ENCODE assay signal across 13 cellular contexts in genomic region chr10:48577158-48577557, GRCh38. TPM values are rescaled to one million over a fixed set of nuclear protein-coding genes. Genes with fewer than 3 reads are reported as not detected.
DNase-seq lines count a peak whose midpoint lies in the region; ATAC-seq and TF ChIP-seq lines count a peak whose summit lies in the region.
"Had no signal": no experiment of that assay in that cellular context is flagged by ENCODE, and none has a peak within 500 bp of the region (broad histone marks: within the 10 kb centered on the region; RNA-seq: fewer than 3 reads in every experiment).

No MANE protein-coding gene starts in this region.

- no peak overlapping the region for H3K4me3 Mint-ChIP-seq in stimulated activated naive CD8-positive, alpha-beta T cell treated with anti-CD3 and anti-CD28 coated beads, Interleukin-15, Interleukin-2, amounts not matched to agents 100 ng/mL and 50 ng/mL, for 24 hours
- H3K4me3 Mint-ChIP-seq in stimulated activated naive CD8-positive, alpha-beta T cell treated with anti-CD3 and anti-CD28 coated beads, Interleukin-15, amount 100 ng/mL, for 72 hours = no peak overlapping the region
- no peak overlapping the region for H3K4me3 Mint-ChIP-seq in activated CD4-positive, alpha-beta T cell treated with anti-CD3 and anti-CD28 coated beads for 36 hours
- H3K4me3 Mint-ChIP-seq: activated CD8-positive, alpha-beta T cell treated with anti-CD3 and anti-CD28 coated beads for 36 hours; activated naive CD8-positive, alpha-beta T cell treated with anti-CD3 and anti-CD28 coated beads, Interleukin-2, amount 10 ng/mL, durations not matched to agents 7 days and 5 days had no signal

- H3K4me2 ChIP-seq in OCI-LY3 (ENCODE audit: low read length) = peak overlapping the region; percentile 65

- 0 out of 2 replicates have a peak overlapping the region, but pooled peaks have one; percentile 46 for H2AFZ ChIP-seq in OCI-LY3 (ENCODE audit: low read depth, low read length)

- H3K9ac ChIP-seq in OCI-LY3 (ENCODE audit: low read length) = peak overlapping the region; percentile 42; the same call in 1 of the 2 replicates

- H4K20me1 ChIP-seq in OCI-LY3 (ENCODE audit: insufficient read depth, low read length) = no peaks in the 10 kb centered on the region

- CTCF ChIA-PET in activated CD4-positive, alpha-beta T cell treated with anti-CD3 and anti-CD28 coated beads for 36 hours (lab: Charles Lee) = no interaction called here

- H3K27me3 ChIP-seq in OCI-LY3 (ENCODE audit: low read depth, low read length) (0 out of 2 replicates have a peak, but pooled peaks cover 6% of the 10 kb centered on the region), heart left ventricle (no peaks in the 10 kb centered on the region)

- H3K36me3 ChIP-seq in OCI-LY3 (replicated peaks; ENCODE audit: low read depth, low read length) (no peaks in the 10 kb centered on the region), heart left ventricle (peaks cover 0 to 8% (median 0%) of the 10 kb centered on the region in 9 donors)

- DNase-seq in stimulated activated naive CD8-positive, alpha-beta T cell treated with anti-CD3 and anti-CD28 coated beads, Interleukin-15, amount 100 ng/mL, for 72 hours = no peak
- DNase-seq in heart left ventricle (no peak), NCI-H446 treated with DMSO at 0.1 percent for 48 hours (lab: John Stamatoyannopoulos, UW) (no peak)
- no peak for DNase-seq in activated CD4-positive, alpha-beta T cell treated with anti-CD3 and anti-CD28 coated beads for 36 hours
- no peak for DNase-seq in stimulated activated naive CD4-positive, alpha-beta T cell treated with Interleukin-2 at 50 U/mL for 16 hours (lab: John Stamatoyannopoulos, UW)
- DNase-seq: activated CD8-positive, alpha-beta T cell treated with anti-CD3 and anti-CD28 coated beads for 36 hours; activated naive CD8-positive, alpha-beta T cell treated with anti-CD3 and anti-CD28 coated beads, Interleukin-2, amount 10 ng/mL, durations not matched to agents 7 days and 5 days; NCI-H1092; NCI-H510A treated with DMSO at 0.1 percent for 48 hours had no signal

- peak overlapping the region; percentile 46 for H3K27ac Mint-ChIP-seq in stimulated activated naive CD8-positive, alpha-beta T cell treated with anti-CD3 and anti-CD28 coated beads, Interleukin-15, Interleukin-2, amounts not matched to agents 100 ng/mL and 50 ng/mL, for 24 hours
- H3K27ac Mint-ChIP-seq in stimulated activated naive CD8-positive, alpha-beta T cell treated with anti-CD3 and anti-CD28 coated beads, Interleukin-15, amount 100 ng/mL, for 72 hours = peak overlapping the region in 1 of 2 donors; percentile 19
- no peak overlapping the region for H3K27ac Mint-ChIP-seq in activated CD4-positive, alpha-beta T cell treated with anti-CD3 and anti-CD28 coated beads for 36 hours
- H3K27ac Mint-ChIP-seq: activated CD8-positive, alpha-beta T cell treated with anti-CD3 and anti-CD28 coated beads for 36 hours; activated naive CD8-positive, alpha-beta T cell treated with anti-CD3 and anti-CD28 coated beads, Interleukin-2, amount 10 ng/mL, durations not matched to agents 7 days and 5 days had no signal

- intact Hi-C loops in heart left ventricle (cut with DNase I) = no loop called here
- intact Hi-C loops in activated CD4-positive, alpha-beta T cell treated with anti-CD3 and anti-CD28 coated beads for 36 hours (cut with DNase I, micrococcal nuclease) = no loop called here

- WGBS in heart left ventricle, 4 donors = 74 to 90% (median 81%) methylated on average over 5 of the region's 5 CpGs

- H3K4me1 Mint-ChIP-seq in stimulated activated naive CD8-positive, alpha-beta T cell treated with anti-CD3 and anti-CD28 coated beads, Interleukin-15, Interleukin-2, amounts not matched to agents 100 ng/mL and 50 ng/mL, for 24 hours (ENCODE audit: low read depth) = peaks cover 23% of the 10 kb centered on the region
- H3K4me1 Mint-ChIP-seq in stimulated activated naive CD8-positive, alpha-beta T cell treated with anti-CD3 and anti-CD28 coated beads, Interleukin-15, amount 100 ng/mL, for 72 hours = no peaks in the 10 kb centered on the region
- H3K4me1 Mint-ChIP-seq in activated CD4-positive, alpha-beta T cell treated with anti-CD3 and anti-CD28 coated beads for 36 hours = no peaks in the 10 kb centered on the region
- H3K4me1 Mint-ChIP-seq: activated naive CD8-positive, alpha-beta T cell treated with anti-CD3 and anti-CD28 coated beads, Interleukin-2, amount 10 ng/mL, durations not matched to agents 7 days and 5 days had no signal

- POLR2A ChIA-PET in activated CD4-positive, alpha-beta T cell treated with anti-CD3 and anti-CD28 coated beads for 36 hours (lab: Charles Lee) = no interaction called here

- peak overlapping the region; percentile 73 for H3K27ac ChIP-seq in OCI-LY3 (ENCODE audit: low read length)
- peak overlapping the region in 1 of 12 donors; percentile 77 for H3K27ac ChIP-seq in heart left ventricle
- H3K27ac ChIP-seq: SK-N-MC had no signal

- peaks cover 37% of the 10 kb centered on the region for H3K4me1 ChIP-seq in OCI-LY3 (ENCODE audit: low read length)
- H3K4me1 ChIP-seq in heart left ventricle = peaks cover 0 to 33% (median 6%) of the 10 kb centered on the region in 12 donors

- no peak overlapping the region for H3K4me3 ChIP-seq in OCI-LY3 (ENCODE audit: low read length)
- no peak overlapping the region for H3K4me3 ChIP-seq in heart left ventricle
- H3K4me3 ChIP-seq: SK-N-MC had no signal

- H3K36me3 Mint-ChIP-seq in stimulated activated naive CD8-positive, alpha-beta T cell treated with anti-CD3 and anti-CD28 coated beads, Interleukin-15, Interleukin-2, amounts not matched to agents 100 ng/mL and 50 ng/mL, for 24 hours (ENCODE audit: low read depth) = no peaks in the 10 kb centered on the region
- no peaks in the 10 kb centered on the region for H3K36me3 Mint-ChIP-seq in activated CD4-positive, alpha-beta T cell treated with anti-CD3 and anti-CD28 coated beads for 36 hours (ENCODE audit: low read depth)
- H3K36me3 Mint-ChIP-seq: activated naive CD8-positive, alpha-beta T cell treated with anti-CD3 and anti-CD28 coated beads, Interleukin-2, amount 10 ng/mL, durations not matched to agents 7 days and 5 days had no signal

- no peaks in the 10 kb centered on the region for H3K9me3 Mint-ChIP-seq in stimulated activated naive CD8-positive, alpha-beta T cell treated with anti-CD3 and anti-CD28 coated beads, Interleukin-15, Interleukin-2, amounts not matched to agents 100 ng/mL and 50 ng/mL, for 24 hours
- H3K9me3 Mint-ChIP-seq in stimulated activated naive CD8-positive, alpha-beta T cell treated with anti-CD3 and anti-CD28 coated beads, Interleukin-15, amount 100 ng/mL, for 72 hours = no peaks in the 10 kb centered on the region
- no peaks in the 10 kb centered on the region for H3K9me3 Mint-ChIP-seq in activated CD4-positive, alpha-beta T cell treated with anti-CD3 and anti-CD28 coated beads for 36 hours (ENCODE audit: low read depth)
- H3K9me3 Mint-ChIP-seq: activated CD8-positive, alpha-beta T cell treated with anti-CD3 and anti-CD28 coated beads for 36 hours; activated naive CD8-positive, alpha-beta T cell treated with anti-CD3 and anti-CD28 coated beads, Interleukin-2, amount 10 ng/mL, durations not matched to agents 7 days and 5 days had no signal

- H3K9me3 ChIP-seq in OCI-LY3 (ENCODE audit: insufficient read depth, low read length) = no peaks in the 10 kb centered on the region
- H3K9me3 ChIP-seq in heart left ventricle = no peaks in the 10 kb centered on the region

- H3K79me2 ChIP-seq in OCI-LY3 (ENCODE audit: low read length) = no peaks in the 10 kb centered on the region

- TF ChIP-seq POLR2A in heart left ventricle (IDR thresholded peaks at IDR 0.05) = no peak

- TF ChIP-seq CTCF in OCI-LY3 (IDR thresholded peaks at IDR 0.05; ENCODE audit: low read depth, low read length) = no peak
- TF ChIP-seq CTCF in heart left ventricle (IDR thresholded peaks at IDR 0.05) = no peak

- H3K27me3 Mint-ChIP-seq in stimulated activated naive CD8-positive, alpha-beta T cell treated with anti-CD3 and anti-CD28 coated beads, Interleukin-15, Interleukin-2, amounts not matched to agents 100 ng/mL and 50 ng/mL, for 24 hours = peaks cover 18% of the 10 kb centered on the region
- peaks cover 36% of the 10 kb centered on the region for H3K27me3 Mint-ChIP-seq in stimulated activated naive CD8-positive, alpha-beta T cell treated with anti-CD3 and anti-CD28 coated beads, Interleukin-15, amount 100 ng/mL, for 72 hours
- H3K27me3 Mint-ChIP-seq in activated CD4-positive, alpha-beta T cell treated with anti-CD3 and anti-CD28 coated beads for 36 hours = peaks cover 6% of the 10 kb centered on the region

- no peak for ATAC-seq in stimulated activated naive CD8-positive, alpha-beta T cell treated with anti-CD3 and anti-CD28 coated beads, Interleukin-15, amount 100 ng/mL, for 72 hours
- ATAC-seq in heart left ventricle = peak in 3 of 4 donors; percentile 33 to 77 (median 68)
- ATAC-seq in activated CD4-positive, alpha-beta T cell treated with anti-CD3 and anti-CD28 coated beads for 36 hours = no peak
- no peak for ATAC-seq in HG02759 (IDR thresholded peaks at IDR 0.05; ENCODE audit: unreplicated experiment)
- ATAC-seq: activated CD8-positive, alpha-beta T cell treated with anti-CD3 and anti-CD28 coated beads for 36 hours had no signal

RNA-seq across cellular contexts. Expression of gene ARHGAP22, which starts 27.7 kb away (rescaled TPM):
- total RNA-seq in heart left ventricle = 1 to 10 TPM; 1.1 to 9.5 (median 3.2) TPM
- polyA plus RNA-seq in heart left ventricle = 1 to 10 TPM; 1.5 to 2.2 TPM
- under 1 TPM; 0.27 to 0.47 TPM for total RNA-seq in activated CD4-positive, alpha-beta T cell treated with anti-CD3 and anti-CD28 coated beads for 36 hours
- total RNA-seq: activated CD8-positive, alpha-beta T cell treated with anti-CD3 and anti-CD28 coated beads for 36 hours had no signal

Comparison
In these comparisons a context has a peak if more than half of its experiments do, and no peak if none do; other contexts are left out.
1. ATAC-seq: peak in heart left ventricle (3 of 4); none in stimulated activated naive CD8-positive, alpha-beta T cell treated with anti-CD3 and anti-CD28 coated beads, Interleukin-15, amount 100 ng/mL, for 72 hours (single experiment), activated CD4-positive, alpha-beta T cell treated with anti-CD3 and anti-CD28 coated beads for 36 hours (single experiment) and HG02759 (single experiment).